Comparison of ENCODE assay signal across 9 cellular contexts in genomic region chr6:37783025-37783825, GRCh38. TPM values are rescaled to one million over a fixed set of nuclear protein-coding genes. Genes with fewer than 3 reads are reported as not detected.
DNase-seq lines count a peak whose midpoint lies in the region; ATAC-seq, FAIRE-seq and TF ChIP-seq lines count a peak whose summit lies in the region.
"Had no signal": no experiment of that assay in that cellular context is flagged by ENCODE, and none has a peak within 500 bp of the region (broad histone marks: within the 10 kb centered on the region; RNA-seq: fewer than 3 reads in every experiment).

No MANE protein-coding gene starts in this region.

- peak overlapping the region; percentile 35 for H3K27ac Mint-ChIP-seq in endodermal cell
- H3K27ac Mint-ChIP-seq in mesothelial cell of epicardium: peak overlapping the region; percentile 69

- 47 to 71% methylated on average over 4 to 20 of the region's 22 CpGs for WGBS in endodermal cell (ENCODE audit: insufficient coverage in 1 of 2, insufficient read length in 1 of 2), 2 experiments
- WGBS in tibial nerve, 2 donors: 11 to 15% methylated on average over 22 of the region's 22 CpGs
- 32 to 72% (median 62%) methylated on average over 21 to 22 of the region's 22 CpGs for WGBS in small intestine, 3 donors

- H3K27me3 Mint-ChIP-seq in endodermal cell (ENCODE audit: insufficient read depth): peaks cover 54% of the 10 kb centered on the region
- H3K27me3 Mint-ChIP-seq in mesothelial cell of epicardium (ENCODE audit: low read depth): peaks cover 5% of the 10 kb centered on the region

- no peak for TF ChIP-seq POLR2A in tibial nerve (IDR thresholded peaks at IDR 0.05)

- H3K4me1 Mint-ChIP-seq in endodermal cell (peaks cover 35% of the 10 kb centered on the region), mesothelial cell of epicardium (peaks cover 27% of the 10 kb centered on the region)

- H2AFZ ChIP-seq in OCI-LY3 (ENCODE audit: low read depth, low read length): peak overlapping the region; percentile 74

- H3K4me3 ChIP-seq in OCI-LY3 (ENCODE audit: low read length): peak overlapping the region; percentile 76
- peak overlapping the region; percentile 78 for H3K4me3 ChIP-seq in endodermal cell (ENCODE audit: low read length)
- H3K4me3 ChIP-seq in tibial nerve: peak overlapping the region; percentile 26 to 66 (median 52)
- H3K4me3 ChIP-seq in small intestine (ENCODE audit: low read depth in 1 of 2, low read length in 2 of 2): peak overlapping the region in 1 of 2 donors; percentile 16

- FAIRE-seq in small intestine (lab: Jason Lieb, UNC): no peak

- H3K9ac ChIP-seq in OCI-LY3 (ENCODE audit: low read length): peak overlapping the region; percentile 66
- H3K9ac ChIP-seq in endodermal cell (ENCODE audit: extremely low read depth, low read length, poor library complexity, severe bottlenecking): no peak overlapping the region

- H3K9me3 Mint-ChIP-seq in endodermal cell (no peaks in the 10 kb centered on the region), mesothelial cell of epicardium (no peaks in the 10 kb centered on the region)

- H3K27me3 ChIP-seq in OCI-LY3 (ENCODE audit: low read depth, low read length) (peaks cover 13% of the 10 kb centered on the region; the same call in 1 of the 2 replicates), endodermal cell (ENCODE audit: control insufficient read depth, insufficient read depth, low read length, poor library complexity, severe bottlenecking) (peaks cover 16% of the 10 kb centered on the region), tibial nerve (no peaks in the 10 kb centered on the region), small intestine (ENCODE audit: control insufficient read depth in 2 of 2, insufficient read depth in 2 of 2, low read length in 2 of 2) (peaks cover 0 to 2% of the 10 kb centered on the region in 2 donors)

- H3K27ac ChIP-seq in OCI-LY3 (ENCODE audit: low read length) (no peak overlapping the region; the same call in 1 of the 2 replicates), endodermal cell (ENCODE audit: low read depth, low read length) (no peak overlapping the region), tibial nerve (peak overlapping the region in 2 of 4 donors; percentile 37 to 60), small intestine (ENCODE audit: low read depth in 1 of 2, low read length in 1 of 2) (no peak overlapping the region)
- H3K27ac ChIP-seq: 22Rv1 had no signal

- no peak for ATAC-seq in HG03378 (IDR thresholded peaks at IDR 0.05; ENCODE audit: unreplicated experiment)

- peaks cover under 1% of the 10 kb centered on the region; the same call in 1 of the 2 replicates for H3K79me2 ChIP-seq in OCI-LY3 (ENCODE audit: low read length)

- TF ChIP-seq EP300 in tibial nerve (IDR thresholded peaks at IDR 0.05): no peak

- H3K4me2 ChIP-seq in OCI-LY3 (ENCODE audit: low read length): peak overlapping the region; percentile 86

- H3K9me3 ChIP-seq in OCI-LY3 (ENCODE audit: insufficient read depth, low read length) (no peaks in the 10 kb centered on the region), endodermal cell (ENCODE audit: control insufficient read depth, low read length) (no peaks in the 10 kb centered on the region), tibial nerve (no peaks in the 10 kb centered on the region), small intestine (ENCODE audit: control insufficient read depth, low read depth) (no peaks in the 10 kb centered on the region)

- peak; percentile 67 for DNase-seq in DMS 273 (lab: John Stamatoyannopoulos, UW; ENCODE audit: unreplicated experiment)
- DNase-seq in DMS 273 treated with DMSO at 0.1 percent for 48 hours (lab: John Stamatoyannopoulos, UW): no peak
- peak; percentile 85 for DNase-seq in endodermal cell
- DNase-seq in mesothelial cell of epicardium (ENCODE audit: low spot score in 2 of 2, unreplicated experiment in 2 of 2): peak in 1 of 2 experiments; percentile 51
- no peak for DNase-seq in tibial nerve (ENCODE audit: low spot score in 2 of 2)
- no peak for DNase-seq in small intestine

- H3K36me3 Mint-ChIP-seq in endodermal cell (ENCODE audit: low read depth) (no peaks in the 10 kb centered on the region), mesothelial cell of epicardium (no peaks in the 10 kb centered on the region)

- H3K4me3 Mint-ChIP-seq in endodermal cell: peak overlapping the region; percentile 57
- H3K4me3 Mint-ChIP-seq in mesothelial cell of epicardium: peak overlapping the region; percentile 66

- H3K4me1 ChIP-seq in OCI-LY3 (ENCODE audit: low read length) (peaks cover 37% of the 10 kb centered on the region), endodermal cell (ENCODE audit: control insufficient read depth, insufficient read depth, low read length) (peaks cover 3% of the 10 kb centered on the region), tibial nerve (peaks cover 0 to 18% (median 8%) of the 10 kb centered on the region in 4 donors), small intestine (ENCODE audit: control insufficient read depth in 2 of 2, insufficient read depth in 1 of 2, low read depth in 1 of 2, low read length in 1 of 2) (peaks cover 0 to 5% of the 10 kb centered on the region in 2 donors)

- TF ChIP-seq CTCF in OCI-LY3 (IDR thresholded peaks at IDR 0.05; ENCODE audit: low read depth, low read length) (no peak), endodermal cell (conservative IDR thresholded peaks at IDR 0.05) (no peak), mesothelial cell of epicardium (IDR thresholded peaks at IDR 0.05; ENCODE audit: unreplicated experiment) (no peak), tibial nerve (IDR thresholded peaks at IDR 0.05) (no peak)

- no peaks in the 10 kb centered on the region for H4K20me1 ChIP-seq in OCI-LY3 (ENCODE audit: insufficient read depth, low read length)

- H3K36me3 ChIP-seq in OCI-LY3 (replicated peaks; ENCODE audit: low read depth, low read length): no peaks in the 10 kb centered on the region
- no peaks in the 10 kb centered on the region for H3K36me3 ChIP-seq in endodermal cell (ENCODE audit: control insufficient read depth, insufficient read depth, low read length)
- no peaks in the 10 kb centered on the region for H3K36me3 ChIP-seq in tibial nerve
- H3K36me3 ChIP-seq in small intestine (ENCODE audit: control insufficient read depth in 2 of 2, insufficient read depth in 2 of 2, low read length in 2 of 2): peaks cover 0 to 2% of the 10 kb centered on the region in 2 donors

RNA-seq across cellular contexts. Expression of gene ZFAND3, which starts 36.3 kb away (rescaled TPM):
- 10 to 100 TPM; 67.1 to 86.2 TPM for total RNA-seq in endodermal cell
- polyA plus RNA-seq in endodermal cell (2013, experiment 1 of 2): 105 TPM
- 99.2 TPM for polyA plus RNA-seq in endodermal cell (2013, experiment 2 of 2)
- 78.9 to 83.5 TPM (median 81.2 TPM) in 3 replicates for total RNA-seq in mesothelial cell of epicardium
- 10 to 100 TPM; 30.1 to 47.9 (median 39.1) TPM for total RNA-seq in tibial nerve
- polyA plus RNA-seq in small intestine: 10 to 100 TPM; 35.9 to 40.9 (median 40.8) TPM

Comparison
In these comparisons a context has a peak if more than half of its experiments do, and no peak if none do; other contexts are left out.
1. DNase-seq: peak in DMS 273 (single experiment) and endodermal cell (single experiment); none in DMS 273 treated with DMSO at 0.1 percent for 48 hours (single experiment), tibial nerve (0 of 2) and small intestine (single experiment).